ENCODE assay signal across 30 cellular contexts in the genomic region with DNA sequence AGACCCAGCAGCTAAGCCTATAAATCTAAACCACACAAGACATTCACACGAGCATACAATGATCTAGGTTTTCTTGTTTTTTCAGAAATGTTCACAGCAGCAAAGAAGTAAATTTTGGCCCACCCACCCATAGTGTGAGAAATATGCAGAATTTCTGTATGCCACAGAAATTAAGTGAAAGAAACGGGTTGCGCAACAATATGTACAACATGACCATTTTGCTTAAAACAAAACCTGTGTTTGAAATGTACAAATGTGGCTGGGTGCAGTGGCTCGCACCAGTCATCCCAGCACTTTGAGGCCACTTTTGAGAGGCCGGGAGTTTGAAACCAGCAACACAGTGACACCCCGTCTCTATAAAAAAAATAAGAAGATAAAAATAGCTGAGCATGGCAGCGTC. TPM values are rescaled to one million over a fixed set of nuclear protein-coding genes. Genes with fewer than 3 reads are reported as not detected.
"Had no signal": no experiment of that assay in that cellular context is flagged by ENCODE, and none has a peak within 500 bp of the region (broad histone marks: within the 10 kb centered on the region; RNA-seq: fewer than 3 reads in every experiment).

No MANE protein-coding gene starts in this region.

- H3K36me3 Mint-ChIP-seq: activated naive CD4-positive, alpha-beta T cell treated with anti-CD3 and anti-CD28 coated beads, Interleukin-2, amount 50 U/mL, for 24 hours; natural killer cell treated with Interleukin-12 subunit alpha and Interleukin-12 subunit beta and Interleukin-15 and Interleukin-18, amount 100 ng/mL, for 72 hours; stimulated activated effector memory CD8-positive, alpha-beta T cell treated with anti-CD3 and anti-CD28 coated beads, Interleukin-12 subunit alpha, Interleukin-12 subunit beta, amount 100 ng/mL, for 72 hours had no signal

- H3K9me3 Mint-ChIP-seq: activated CD4-positive, alpha-beta memory T cell treated with anti-CD3 and anti-CD28 coated beads, Interleukin-2, amount 10 ng/mL, durations not matched to agents 7 days and 5 days; activated CD4-positive, alpha-beta T cell treated with anti-CD3 and anti-CD28 coated beads, Interleukin-2, amount 10 ng/mL, durations not matched to agents 24 days and 14 days; activated naive CD4-positive, alpha-beta T cell treated with anti-CD3 and anti-CD28 coated beads, Interleukin-2, amount 50 U/mL, for 24 hours; activated naive CD8-positive, alpha-beta T cell treated with anti-CD3 and anti-CD28 coated beads, Interleukin-2, amount 50 U/mL, for 24 hours; activated T-cell treated with anti-CD3 and anti-CD28 coated beads, Interleukin-2, amount 50 U/mL, for 4 hours; activated T-helper 2 cell treated with anti-CD3 and anti-CD28 coated beads, Interferon-gamma antibody, Interleukin-2, Interleukin-4, amounts not matched to agents 10 μg/mL and 5 μg/mL and 100 μg/mL, durations not matched to agents 14 hours and 24 hours and 36 hours; central memory CD8-positive, alpha-beta T cell; dendritic cell treated with granulocyte-macrophage colony-stimulating factor and Interleukin-4, amounts not matched to agents 40 ng/mL and 50 ng/mL, for 4 days; natural killer cell treated with Interleukin-12 subunit alpha and Interleukin-12 subunit beta and Interleukin-15 and Interleukin-18, amount 100 ng/mL, for 72 hours; stimulated activated effector memory CD8-positive, alpha-beta T cell treated with anti-CD3 and anti-CD28 coated beads, Interleukin-12 subunit alpha, Interleukin-12 subunit beta, amount 100 ng/mL, for 72 hours; stimulated activated naive CD8-positive, alpha-beta T cell treated with anti-CD3 and anti-CD28 coated beads, Interleukin-15, Interleukin-2, amounts not matched to agents 100 ng/mL and 50 ng/mL, for 24 hours; T-helper 1 cell treated with Interleukin-12 subunit alpha and Interleukin-12 subunit beta and Interleukin-4 antibody, amounts not matched to agents 30 μg/mL and 1 μg/mL, for 36 hours had no signal

- H3K27ac ChIP-seq: left lung, ovary, prostate gland, sigmoid colon, thoracic aorta, upper lobe of left lung, WERI-Rb-1 had no signal

- H3K27ac Mint-ChIP-seq: activated CD4-positive, alpha-beta memory T cell treated with anti-CD3 and anti-CD28 coated beads, Interleukin-2, amount 10 ng/mL, durations not matched to agents 7 days and 5 days; activated CD4-positive, alpha-beta T cell treated with anti-CD3 and anti-CD28 coated beads, Interleukin-2, amount 10 ng/mL, durations not matched to agents 24 days and 14 days; activated naive CD4-positive, alpha-beta T cell treated with anti-CD3 and anti-CD28 coated beads, Interleukin-2, amount 50 U/mL, for 24 hours; activated naive CD8-positive, alpha-beta T cell treated with anti-CD3 and anti-CD28 coated beads, Interleukin-2, amount 50 U/mL, for 24 hours; activated T-helper 2 cell treated with anti-CD3 and anti-CD28 coated beads, Interferon-gamma antibody, Interleukin-2, Interleukin-4, amounts not matched to agents 10 μg/mL and 5 μg/mL and 100 μg/mL, durations not matched to agents 14 hours and 24 hours and 36 hours; dendritic cell treated with granulocyte-macrophage colony-stimulating factor and Interleukin-4, amounts not matched to agents 40 ng/mL and 50 ng/mL, for 4 days; natural killer cell treated with Interleukin-12 subunit alpha and Interleukin-12 subunit beta and Interleukin-15 and Interleukin-18, amount 100 ng/mL, for 72 hours; stimulated activated effector memory CD8-positive, alpha-beta T cell treated with anti-CD3 and anti-CD28 coated beads, Interleukin-12 subunit alpha, Interleukin-12 subunit beta, amount 100 ng/mL, for 72 hours; stimulated activated naive CD8-positive, alpha-beta T cell treated with anti-CD3 and anti-CD28 coated beads, Interleukin-15, Interleukin-2, amounts not matched to agents 100 ng/mL and 50 ng/mL, for 24 hours; T-helper 1 cell treated with Interleukin-12 subunit alpha and Interleukin-12 subunit beta and Interleukin-4 antibody, amounts not matched to agents 30 μg/mL and 1 μg/mL, for 36 hours had no signal

- ATAC-seq: activated naive CD8-positive, alpha-beta T cell treated with anti-CD3 and anti-CD28 coated beads, Interleukin-2, amount 50 U/mL, for 24 hours; activated T-cell treated with anti-CD3 and anti-CD28 coated beads, Interleukin-2, amount 50 U/mL, for 4 hours; left lung; mucosa of descending colon; natural killer cell treated with Interleukin-12 subunit alpha and Interleukin-12 subunit beta and Interleukin-15 and Interleukin-18, amount 100 ng/mL, for 72 hours; stimulated activated effector memory CD8-positive, alpha-beta T cell treated with anti-CD3 and anti-CD28 coated beads, Interleukin-12 subunit alpha, Interleukin-12 subunit beta, amount 100 ng/mL, for 72 hours had no signal

- H3K27me3 ChIP-seq: ovary, upper lobe of left lung had no signal

- H3K9me3 ChIP-seq: left lung, mucosa of descending colon, ovary, prostate gland, sigmoid colon, thoracic aorta, upper lobe of left lung had no signal

- H3K4me3 Mint-ChIP-seq: activated CD4-positive, alpha-beta memory T cell treated with anti-CD3 and anti-CD28 coated beads, Interleukin-2, amount 10 ng/mL, durations not matched to agents 7 days and 5 days; activated CD4-positive, alpha-beta T cell treated with anti-CD3 and anti-CD28 coated beads, Interleukin-2, amount 10 ng/mL, durations not matched to agents 24 days and 14 days; activated naive CD4-positive, alpha-beta T cell treated with anti-CD3 and anti-CD28 coated beads, Interleukin-2, amount 50 U/mL, for 24 hours; activated naive CD8-positive, alpha-beta T cell treated with anti-CD3 and anti-CD28 coated beads, Interleukin-2, amount 50 U/mL, for 24 hours; activated T-cell treated with anti-CD3 and anti-CD28 coated beads, Interleukin-2, amount 50 U/mL, for 4 hours; central memory CD8-positive, alpha-beta T cell; dendritic cell treated with granulocyte-macrophage colony-stimulating factor and Interleukin-4, amounts not matched to agents 40 ng/mL and 50 ng/mL, for 4 days; natural killer cell treated with Interleukin-12 subunit alpha and Interleukin-12 subunit beta and Interleukin-15 and Interleukin-18, amount 100 ng/mL, for 72 hours; stimulated activated effector memory CD8-positive, alpha-beta T cell treated with anti-CD3 and anti-CD28 coated beads, Interleukin-12 subunit alpha, Interleukin-12 subunit beta, amount 100 ng/mL, for 72 hours; stimulated activated naive CD8-positive, alpha-beta T cell treated with anti-CD3 and anti-CD28 coated beads, Interleukin-15, Interleukin-2, amounts not matched to agents 100 ng/mL and 50 ng/mL, for 24 hours; T-helper 1 cell treated with Interleukin-12 subunit alpha and Interleukin-12 subunit beta and Interleukin-4 antibody, amounts not matched to agents 30 μg/mL and 1 μg/mL, for 36 hours had no signal

- H3K27me3 Mint-ChIP-seq: dendritic cell treated with granulocyte-macrophage colony-stimulating factor and Interleukin-4, amounts not matched to agents 40 ng/mL and 50 ng/mL, for 4 days had no signal

- DNase-seq: activated CD4-positive, alpha-beta memory T cell treated with anti-CD3 and anti-CD28 coated beads, Interleukin-2, amount 10 ng/mL, durations not matched to agents 7 days and 5 days; activated CD4-positive, alpha-beta T cell treated with anti-CD3 and anti-CD28 coated beads, Interleukin-2, amount 10 ng/mL, durations not matched to agents 24 days and 14 days; activated CD4-positive, CD25-positive, alpha-beta regulatory T cell treated with anti-CD3 and anti-CD28 coated beads, Interleukin-2, amount 50 U/mL, for 72 hours; activated CD8-positive, alpha-beta memory T cell treated with anti-CD3 and anti-CD28 coated beads, Interleukin-2, amount 50 U/mL, for 48 hours; activated naive CD8-positive, alpha-beta T cell treated with anti-CD3 and anti-CD28 coated beads, Interleukin-2, amount 50 U/mL, for 24 hours; activated T-cell treated with anti-CD3 and anti-CD28 coated beads, Interleukin-2, amount 50 U/mL, for 4 hours; amygdala; effector CD4-positive, alpha-beta T cell; left lung; mesendoderm; mucosa of descending colon; ovary; retina; sigmoid colon; small intestine; stimulated activated CD4-positive, alpha-beta T cell treated with anti-CD3 and anti-CD28 coated beads, Interleukin-4, amount 100 ng/mL, for 24 hours; T-helper 9 cell; upper lobe of left lung; WERI-Rb-1 had no signal

- H3K4me1 ChIP-seq: left lung, prostate gland, upper lobe of left lung had no signal

- H3K4me1 Mint-ChIP-seq: activated CD4-positive, alpha-beta memory T cell treated with anti-CD3 and anti-CD28 coated beads, Interleukin-2, amount 10 ng/mL, durations not matched to agents 7 days and 5 days; activated CD4-positive, alpha-beta T cell treated with anti-CD3 and anti-CD28 coated beads, Interleukin-2, amount 10 ng/mL, durations not matched to agents 24 days and 14 days; activated naive CD4-positive, alpha-beta T cell treated with anti-CD3 and anti-CD28 coated beads, Interleukin-2, amount 50 U/mL, for 24 hours; activated naive CD8-positive, alpha-beta T cell treated with anti-CD3 and anti-CD28 coated beads, Interleukin-2, amount 50 U/mL, for 24 hours; central memory CD8-positive, alpha-beta T cell; stimulated activated effector memory CD8-positive, alpha-beta T cell treated with anti-CD3 and anti-CD28 coated beads, Interleukin-12 subunit alpha, Interleukin-12 subunit beta, amount 100 ng/mL, for 72 hours had no signal

RNA-seq across cellular contexts. Expression of gene SALL4, which starts 9.4 kb away (rescaled TPM):
- total RNA-seq: activated CD4-positive, alpha-beta memory T cell treated with anti-CD3 and anti-CD28 coated beads, Interleukin-2, amount 10 ng/mL, durations not matched to agents 7 days and 5 days; myocyte; thoracic aorta had no signal
